Comparison of ENCODE assay signal across 8 cellular contexts in the genomic region with DNA sequence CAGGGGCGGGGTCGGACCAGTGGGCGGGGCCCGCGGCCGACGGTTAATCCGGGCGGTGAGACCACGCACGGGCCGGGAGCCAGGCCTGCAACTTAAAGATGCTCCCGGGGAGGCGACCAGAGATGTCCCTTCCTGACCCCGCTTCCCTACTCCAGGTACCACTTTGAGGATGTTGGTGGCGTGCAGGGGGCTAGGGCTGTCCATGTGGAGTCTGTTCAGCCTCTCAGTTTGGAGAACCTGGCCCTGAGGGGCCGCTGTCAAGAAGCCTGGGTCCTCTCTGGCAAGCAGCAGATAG. TPM values are rescaled to one million over a fixed set of nuclear protein-coding genes. Genes with fewer than 3 reads are reported as not detected.
DNase-seq lines count a peak whose midpoint lies in the region; ATAC-seq and TF ChIP-seq lines count a peak whose summit lies in the region.

No MANE protein-coding gene starts in this region.

- no peaks in the 10 kb centered on the region for H3K27me3 ChIP-seq in gastroesophageal sphincter

- 20% methylated on average over 1 of the region's 17 CpGs; no CpG with 5 or more reads in 1 of the 2 donors for WGBS in gastroesophageal sphincter (ENCODE audit: low coverage in 1 of 2), 2 donors

- H3K4me3 ChIP-seq in WI38 (ENCODE audit: low read depth, low read length) (peak overlapping the region; percentile 80), gastroesophageal sphincter (peak overlapping the region; percentile 67 to 77), skeletal muscle cell (ENCODE audit: low read depth, low read length) (peak overlapping the region; percentile 89)

- H3K27ac ChIP-seq in gastroesophageal sphincter: peak overlapping the region; percentile 75 to 93 (median 91)

- DNase-seq in stimulated activated CD4-positive, alpha-beta T cell treated with anti-CD3 and anti-CD28 coated beads, TNF-alpha, amount 100 ng/mL, for 48 hours (ENCODE audit: low read depth in 3 of 3): peak in 2 of 3 donors; percentile 21 to 52
- no peak for DNase-seq in stimulated activated CD4-positive, alpha-beta T cell treated with anti-CD3 and anti-CD28 coated beads, Interleukin-4, amount 100 ng/mL, for 24 hours
- no peak for DNase-seq in skeletal muscle cell (ENCODE audit: low read depth)
- DNase-seq in cerebellum (ENCODE audit: low spot score): no peak
- DNase-seq in GM10266 (ENCODE audit: extremely low spot score): no peak

- ATAC-seq in gastroesophageal sphincter (no peak), HG02973 (IDR thresholded peaks at IDR 0.05; ENCODE audit: unreplicated experiment) (no peak)

- no peak for TF ChIP-seq EP300 in gastroesophageal sphincter (IDR thresholded peaks at IDR 0.05)

- peaks cover 0 to 27% (median 9%) of the 10 kb centered on the region in 3 donors for H3K4me1 ChIP-seq in gastroesophageal sphincter

- no peak for TF ChIP-seq CTCF in WI38 (IDR thresholded peaks at IDR 0.05; ENCODE audit: low read depth, low read length)
- TF ChIP-seq CTCF in gastroesophageal sphincter (IDR thresholded peaks at IDR 0.05): no peak
- TF ChIP-seq CTCF in GM10266 (IDR thresholded peaks at IDR 0.05; ENCODE audit: control insufficient read depth, insufficient read depth, low read depth, missing control alignments): no peak

- H3K36me3 ChIP-seq in gastroesophageal sphincter: no peaks in the 10 kb centered on the region

- no peaks in the 10 kb centered on the region for H3K9me3 ChIP-seq in gastroesophageal sphincter

- no peak for TF ChIP-seq POLR2A in gastroesophageal sphincter (IDR thresholded peaks at IDR 0.05)

RNA-seq across cellular contexts. Expression of a gene that starts 0.6 kb away (rescaled TPM):
- 10 to 100 TPM; 28.5 to 34.6 (median 30.1) TPM for total RNA-seq in gastroesophageal sphincter
- total RNA-seq in cerebellum: 4.4 TPM

RNA-seq across cellular contexts. Expression of a gene that starts 6.2 kb away (rescaled TPM):
- 1 to 10 TPM in 3 of 4 donors, under 1 TPM in 1; 0.35 to 6.1 (median 3.4) TPM for total RNA-seq in gastroesophageal sphincter
- 0.54 TPM for total RNA-seq in cerebellum

RNA-seq across cellular contexts. Expression of a gene that starts 21.0 kb away (rescaled TPM):
- 10 to 100 TPM in 2 of 4 donors, 1 to 10 TPM in 2; 4.4 to 25.4 (median 16.2) TPM for total RNA-seq in gastroesophageal sphincter
- total RNA-seq in cerebellum: 0.64 TPM

RNA-seq across cellular contexts. Expression of a gene that starts 40.0 kb away (rescaled TPM):
- total RNA-seq in gastroesophageal sphincter (10 to 100 TPM; 10.8 to 28.9 (median 16.0) TPM), cerebellum (19.5 TPM)

RNA-seq across cellular contexts. Expression of a gene that starts 41.2 kb away (rescaled TPM):
- total RNA-seq in gastroesophageal sphincter: 10 to 100 TPM; 10.8 to 33.9 (median 14.7) TPM
- 21.3 TPM for total RNA-seq in cerebellum

Comparison
In these comparisons a context has a peak if more than half of its experiments do, and no peak if none do; other contexts are left out.
1. DNase-seq: peak in stimulated activated CD4-positive, alpha-beta T cell treated with anti-CD3 and anti-CD28 coated beads, TNF-alpha, amount 100 ng/mL, for 48 hours (2 of 3); none in stimulated activated CD4-positive, alpha-beta T cell treated with anti-CD3 and anti-CD28 coated beads, Interleukin-4, amount 100 ng/mL, for 24 hours (single experiment), skeletal muscle cell (single experiment), cerebellum (single experiment) and GM10266 (single experiment).
2. Peak in every context shown above with its lines, with median percentiles within 50 percentile points of each other: H3K4me3 ChIP-seq.